8 cellular contexts compared by ENCODE assay signal in the genomic region with DNA sequence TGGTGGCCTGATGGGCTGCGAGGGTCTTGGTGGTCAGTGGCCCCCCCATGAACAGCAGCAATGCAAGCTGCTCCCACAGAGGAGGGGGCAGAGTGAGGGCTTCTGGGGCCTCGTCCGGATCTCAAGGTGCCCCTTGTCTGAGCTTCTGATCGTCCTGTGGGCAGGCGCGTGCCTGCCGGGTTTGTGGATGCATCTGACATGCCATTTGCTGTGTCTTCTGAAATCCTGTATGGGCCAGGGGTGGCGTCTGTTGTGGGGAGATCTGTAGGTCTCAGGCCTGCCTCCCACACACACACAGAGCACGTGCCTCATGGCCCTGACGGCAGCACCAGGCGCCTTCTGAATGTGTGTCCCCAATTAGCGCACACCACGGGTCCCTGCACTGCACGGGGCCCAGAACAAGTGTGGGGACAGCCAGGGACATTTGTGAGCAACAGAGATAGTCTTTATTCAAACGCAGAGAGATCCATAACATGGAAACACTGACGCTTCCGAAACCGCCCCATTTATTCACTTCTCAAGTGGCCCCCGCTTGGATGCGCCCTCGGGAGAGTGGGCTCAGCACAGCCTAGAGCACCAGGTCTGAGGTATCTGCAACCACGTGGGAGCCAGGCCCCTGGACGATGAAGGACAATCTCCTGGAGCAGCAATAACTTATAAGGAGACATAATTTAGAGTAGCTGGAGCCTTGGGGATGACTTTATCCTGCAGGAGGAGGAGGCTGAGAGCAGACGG. TPM values are rescaled to one million over a fixed set of nuclear protein-coding genes. Genes with fewer than 3 reads are reported as not detected.
DNase-seq lines count a peak whose midpoint lies in the region; ATAC-seq and TF ChIP-seq lines count a peak whose summit lies in the region.

No MANE protein-coding gene starts in this region.

- peak overlapping the region; percentile 87 for H3K27ac ChIP-seq in CD8-positive, alpha-beta memory T cell (ENCODE audit: low read depth, low read length)
- H3K27ac ChIP-seq in muscle layer of duodenum (ENCODE audit: low read length): no peak overlapping the region
- no peak overlapping the region for H3K27ac ChIP-seq in thyroid gland

- no peaks in the 10 kb centered on the region for H3K9me3 Mint-ChIP-seq in CD8-positive, alpha-beta memory T cell
- no peaks in the 10 kb centered on the region for H3K9me3 Mint-ChIP-seq in activated naive CD8-positive, alpha-beta T cell treated with anti-CD3 and anti-CD28 coated beads, Interleukin-2, amount 10 ng/mL, durations not matched to agents 7 days and 5 days

- no peak for TF ChIP-seq POLR2A in thyroid gland (IDR thresholded peaks at IDR 0.05)

- peak overlapping the region; percentile 98 for H3K4me3 ChIP-seq in CD8-positive, alpha-beta memory T cell (ENCODE audit: low read length)
- H3K4me3 ChIP-seq in muscle layer of duodenum (ENCODE audit: low read depth in 1 of 2, low read length in 2 of 2): peak overlapping the region; percentile 73 to 80
- peak overlapping the region in 1 of 3 donors; percentile 42 for H3K4me3 ChIP-seq in thyroid gland (replicated peaks in 1 of 3)

- H3K27me3 Mint-ChIP-seq in CD8-positive, alpha-beta memory T cell: peaks cover 2 to 3% of the 10 kb centered on the region in 2 donors
- H3K27me3 Mint-ChIP-seq in activated naive CD8-positive, alpha-beta T cell treated with anti-CD3 and anti-CD28 coated beads, Interleukin-2, amount 10 ng/mL, durations not matched to agents 7 days and 5 days: peaks cover 12% of the 10 kb centered on the region

- peaks cover 0 to 2% (median 0%) of the 10 kb centered on the region in 3 donors for H3K36me3 Mint-ChIP-seq in CD8-positive, alpha-beta memory T cell
- H3K36me3 Mint-ChIP-seq in activated naive CD8-positive, alpha-beta T cell treated with anti-CD3 and anti-CD28 coated beads, Interleukin-2, amount 10 ng/mL, durations not matched to agents 7 days and 5 days: peaks cover 4% of the 10 kb centered on the region

- WGBS in thyroid gland, 2 donors: 55 to 66% methylated on average over 16 to 24 of the region's 24 CpGs

- no peak for DNase-seq in CD8-positive, alpha-beta memory T cell
- DNase-seq in activated naive CD8-positive, alpha-beta T cell treated with anti-CD3 and anti-CD28 coated beads, Interleukin-2, amount 10 ng/mL, durations not matched to agents 7 days and 5 days: no peak
- DNase-seq in NCI-H524 treated with DMSO at 0.1 percent for 48 hours (lab: John Stamatoyannopoulos, UW): no peak
- DNase-seq in thyroid gland: no peak

- H3K27me3 ChIP-seq in CD8-positive, alpha-beta memory T cell (ENCODE audit: insufficient read depth, low read length, poor library complexity, severe bottlenecking): peaks cover 4% of the 10 kb centered on the region
- peaks cover 8% of the 10 kb centered on the region for H3K27me3 ChIP-seq in muscle layer of duodenum (ENCODE audit: low read depth, low read length)
- H3K27me3 ChIP-seq in thyroid gland: peaks cover 9% of the 10 kb centered on the region

- no peaks in the 10 kb centered on the region for H3K36me3 ChIP-seq in CD8-positive, alpha-beta memory T cell (ENCODE audit: insufficient read depth, low read length)
- H3K36me3 ChIP-seq in muscle layer of duodenum (ENCODE audit: control insufficient read depth in 1 of 2, insufficient read depth in 2 of 2, low read length in 2 of 2) (no peaks in the 10 kb centered on the region), thyroid gland (no peaks in the 10 kb centered on the region)

- H3K4me1 ChIP-seq in CD8-positive, alpha-beta memory T cell (ENCODE audit: insufficient read depth, low read length): peaks cover 20% of the 10 kb centered on the region
- peaks cover 0 to 25% of the 10 kb centered on the region in 2 donors for H3K4me1 ChIP-seq in muscle layer of duodenum (ENCODE audit: control insufficient read depth in 1 of 2, insufficient read depth in 2 of 2, low read length in 2 of 2)
- peaks cover 12 to 22% of the 10 kb centered on the region in 2 donors for H3K4me1 ChIP-seq in thyroid gland

- intact Hi-C loops in thyroid gland (cut with DNase I): loop anchor here (10.0 kb wide), 1 partner anchor 188 kb away; no protein-coding TSS in a partner anchor

- CTCF ChIA-PET in CD8-positive, alpha-beta memory T cell (lab: Charles Lee): interaction anchor here (0.8 to 5.4 kb wide), 24 partner anchors 8 to 463 kb away, joined by 3 to 48 read pairs (median 6); a partner anchor contains a TSS

- peak overlapping the region in 7 of 8 donors; percentile 50 to 91 (median 88) for H3K27ac Mint-ChIP-seq in CD8-positive, alpha-beta memory T cell
- H3K27ac Mint-ChIP-seq in activated naive CD8-positive, alpha-beta T cell treated with anti-CD3 and anti-CD28 coated beads, Interleukin-2, amount 10 ng/mL, durations not matched to agents 7 days and 5 days: peak overlapping the region; percentile 87

- POLR2A ChIA-PET in CD8-positive, alpha-beta memory T cell (lab: Charles Lee): interaction anchor here (1.4 kb wide), 1 partner anchor 180 kb away, joined by 6 read pairs; a partner anchor contains a TSS
- POLR2A ChIA-PET in activated naive CD8-positive, alpha-beta T cell treated with anti-CD3 and anti-CD28 coated beads, Interleukin-2, amount 10 ng/mL, durations not matched to agents 7 days and 5 days (lab: Charles Lee): interaction anchor here (1.0 to 2.9 kb wide), 8 partner anchors 20 to 156 kb away, joined by 3 to 20 read pairs (median 4); a partner anchor contains a TSS

- no peak for TF ChIP-seq CTCF in thyroid gland (IDR thresholded peaks at IDR 0.05)

- peak overlapping the region; percentile 82 to 92 (median 88) for H3K4me3 Mint-ChIP-seq in CD8-positive, alpha-beta memory T cell
- peak overlapping the region; percentile 84 for H3K4me3 Mint-ChIP-seq in activated naive CD8-positive, alpha-beta T cell treated with anti-CD3 and anti-CD28 coated beads, Interleukin-2, amount 10 ng/mL, durations not matched to agents 7 days and 5 days

- peaks cover 15 to 37% (median 19%) of the 10 kb centered on the region in 3 donors for H3K4me1 Mint-ChIP-seq in CD8-positive, alpha-beta memory T cell
- peaks cover 20% of the 10 kb centered on the region for H3K4me1 Mint-ChIP-seq in activated naive CD8-positive, alpha-beta T cell treated with anti-CD3 and anti-CD28 coated beads, Interleukin-2, amount 10 ng/mL, durations not matched to agents 7 days and 5 days

- peak; percentile 5 for ATAC-seq in HG03060 (IDR thresholded peaks at IDR 0.05; ENCODE audit: low read depth, unreplicated experiment)
- no peak for ATAC-seq in activated naive CD8-positive, alpha-beta T cell treated with anti-CD3 and anti-CD28 coated beads, Interleukin-2, amount 10 ng/mL, durations not matched to agents 7 days and 5 days (ENCODE audit: low read depth)
- no peak for ATAC-seq in HG02885 (IDR thresholded peaks at IDR 0.05; ENCODE audit: poor library complexity, unreplicated experiment)
- no peak for ATAC-seq in GM21737 (IDR thresholded peaks at IDR 0.05; ENCODE audit: unreplicated experiment)

- no peaks in the 10 kb centered on the region for H3K9me3 ChIP-seq in CD8-positive, alpha-beta memory T cell (ENCODE audit: low read length)
- H3K9me3 ChIP-seq in muscle layer of duodenum (ENCODE audit: control insufficient read depth in 1 of 2, low read length in 2 of 2) (no peaks in the 10 kb centered on the region), thyroid gland (no peaks in the 10 kb centered on the region)

RNA-seq across cellular contexts. Expression of a gene that starts 5.7 kb away (rescaled TPM):
- total RNA-seq in CD8-positive, alpha-beta memory T cell: 1 to 10 TPM; 2.7 to 3.1 TPM
- polyA plus RNA-seq in CD8-positive, alpha-beta memory T cell: 43.9 TPM
- total RNA-seq in activated naive CD8-positive, alpha-beta T cell treated with anti-CD3 and anti-CD28 coated beads, Interleukin-2, amount 10 ng/mL, durations not matched to agents 7 days and 5 days: 10 to 100 TPM; 18.5 to 18.8 TPM
- total RNA-seq in thyroid gland: 10 to 100 TPM in 2 of 4 donors, 1 to 10 TPM in 2; 2.4 to 14.1 (median 6.6) TPM

RNA-seq across cellular contexts. Expression of a gene that starts 53.3 kb away (rescaled TPM):
- 1 to 10 TPM; 1.2 TPM for total RNA-seq in CD8-positive, alpha-beta memory T cell
- 2.0 TPM for polyA plus RNA-seq in CD8-positive, alpha-beta memory T cell
- 1 to 10 TPM; 7.3 to 8.1 TPM for total RNA-seq in activated naive CD8-positive, alpha-beta T cell treated with anti-CD3 and anti-CD28 coated beads, Interleukin-2, amount 10 ng/mL, durations not matched to agents 7 days and 5 days
- total RNA-seq in thyroid gland: 10 to 100 TPM in 1 of 4 donors, 1 to 10 TPM in 3; 6.7 to 31.1 (median 8.6) TPM
